ENCODE assay signal across 16 cellular contexts in genomic region chr19:37982655-37983054, GRCh38.
DNase-seq lines count a peak whose midpoint lies in the region; ATAC-seq and TF ChIP-seq lines count a peak whose summit lies in the region.
"Had no signal": no experiment of that assay in that cellular context is flagged by ENCODE, and none has a peak within 500 bp of the region (broad histone marks: within the 10 kb centered on the region; RNA-seq: fewer than 3 reads in every experiment).

No MANE protein-coding gene starts in this region.

- no peaks in the 10 kb centered on the region for H3K27me3 Mint-ChIP-seq in mesothelial cell of epicardium (ENCODE audit: low read depth)
- H3K27me3 Mint-ChIP-seq: CD8-positive, alpha-beta memory T cell had no signal

- TF ChIP-seq POLR2A in HCT116 (IDR thresholded peaks at IDR 0.05; ENCODE audit: borderline replicate concordance, extremely low read depth, insufficient read depth, insufficient read length) (no peak), suprapubic skin (IDR thresholded peaks at IDR 0.05) (no peak)

- peaks cover 37% of the 10 kb centered on the region for H3K4me1 Mint-ChIP-seq in mesothelial cell of epicardium

- H4K20me1 ChIP-seq in HCT116 (ENCODE audit: insufficient read depth) (no peaks in the 10 kb centered on the region), SU-DHL-6 (ENCODE audit: low read depth, low read length) (no peaks in the 10 kb centered on the region)

- POLR2A ChIA-PET in HCT116 (lab: Charles Lee): no interaction called here

- H3K9ac ChIP-seq in HCT116 (ENCODE audit: low read length): 0 out of 2 replicates have a peak overlapping the region, but pooled peaks have one; percentile 37
- H3K9ac ChIP-seq in SU-DHL-6 (ENCODE audit: low read length): no peak overlapping the region
- H3K9ac ChIP-seq: KMS-11 had no signal

- H3K36me3 Mint-ChIP-seq in mesothelial cell of epicardium: no peaks in the 10 kb centered on the region
- H3K36me3 Mint-ChIP-seq: CD8-positive, alpha-beta memory T cell had no signal

- ATAC-seq in HCT116: no peak
- ATAC-seq in GM18873 (IDR thresholded peaks at IDR 0.05; ENCODE audit: low FRiP score, unreplicated experiment): no peak
- ATAC-seq: PC-3 had no signal

- H3K9me3 Mint-ChIP-seq in mesothelial cell of epicardium: no peaks in the 10 kb centered on the region
- H3K9me3 Mint-ChIP-seq: CD8-positive, alpha-beta memory T cell had no signal

- peaks cover 48 to 82% of the 10 kb centered on the region in 2 experiments for H3K4me1 ChIP-seq in HCT116 (ENCODE audit: control insufficient read depth in 1 of 2, insufficient read depth in 2 of 2, low read length in 2 of 2)
- H3K4me1 ChIP-seq in suprapubic skin: peaks cover 54% of the 10 kb centered on the region

- no peak for TF ChIP-seq RAD21 in HCT116 (IDR thresholded peaks at IDR 0.05; ENCODE audit: low read depth)

- H3K9me2 ChIP-seq in HCT116 (ENCODE audit: insufficient read depth): no peaks in the 10 kb centered on the region
- H3K9me2 ChIP-seq in SU-DHL-6 (replicated peaks; ENCODE audit: insufficient read depth, low read length): no peaks in the 10 kb centered on the region

- H3K79me2 ChIP-seq in HCT116 (ENCODE audit: insufficient read depth, low read length): peaks cover 82% of the 10 kb centered on the region
- H3K79me2 ChIP-seq in SU-DHL-6 (ENCODE audit: insufficient read depth, low read length): peaks cover 85% of the 10 kb centered on the region

- H2AFZ ChIP-seq in HCT116 (ENCODE audit: low read depth, low read length, poor library complexity, severe bottlenecking) (no peak overlapping the region), SU-DHL-6 (ENCODE audit: low read depth, low read length, severe bottlenecking) (no peak overlapping the region)

- TF ChIP-seq CTCF in HCT116 (IDR thresholded peaks at IDR 0.05 in 2 of 3, conservative IDR thresholded peaks at IDR 0.05 in 1 of 3; ENCODE audit: borderline replicate concordance in 1 of 3, insufficient read depth in 1 of 3, low read depth in 2 of 3, low read length in 2 of 3) (no peak), SU-DHL-6 (IDR thresholded peaks at IDR 0.05; ENCODE audit: insufficient read depth, low read length, poor library complexity, severe bottlenecking) (no peak), mesothelial cell of epicardium (IDR thresholded peaks at IDR 0.05; ENCODE audit: unreplicated experiment) (no peak), suprapubic skin (IDR thresholded peaks at IDR 0.05) (no peak)

- H3K4me2 ChIP-seq in HCT116 (ENCODE audit: low read length) (peak overlapping the region; percentile 77), SU-DHL-6 (ENCODE audit: low read depth, low read length, poor library complexity, severe bottlenecking) (no peak overlapping the region)
- H3K4me2 ChIP-seq: KMS-11 had no signal

- BruUV-seq in HCT116 (replicated peaks; lab: Mats Ljungman, UMichigan): no TSS peak

- H3K36me3 ChIP-seq in HCT116 (ENCODE audit: control insufficient read depth in 1 of 2, insufficient read depth in 2 of 2, low read length in 2 of 2) (no peaks in the 10 kb centered on the region), SU-DHL-6 (ENCODE audit: low read length) (no peaks in the 10 kb centered on the region), suprapubic skin (no peaks in the 10 kb centered on the region)

- H3K27ac ChIP-seq in HCT116 (ENCODE audit: low read depth, low read length) (peak overlapping the region; percentile 65), SU-DHL-6 (ENCODE audit: low read depth, low read length) (peak overlapping the region; percentile 42), suprapubic skin (peak overlapping the region; percentile 57)
- H3K27ac ChIP-seq: KMS-11, SK-N-MC had no signal

- H3F3A ChIP-seq in SU-DHL-6 (ENCODE audit: insufficient read depth): peaks cover 63% of the 10 kb centered on the region

- H3K4me3 ChIP-seq in HCT116 (replicated peaks in 1 of 2; ENCODE audit: low read depth in 1 of 2, low read length in 2 of 2) (no peak overlapping the region), SU-DHL-6 (ENCODE audit: insufficient read depth, low read length, poor library complexity, severe bottlenecking) (no peak overlapping the region), suprapubic skin (no peak overlapping the region)
- H3K4me3 ChIP-seq: SK-N-MC had no signal

- H3K9me3 ChIP-seq in HCT116 (ENCODE audit: control insufficient read depth in 1 of 2, insufficient read depth in 1 of 2, low read depth in 1 of 2, low read length in 2 of 2) (no peaks in the 10 kb centered on the region), SU-DHL-6 (ENCODE audit: insufficient read depth, low read length) (no peaks in the 10 kb centered on the region), suprapubic skin (no peaks in the 10 kb centered on the region)

- H3K27me3 ChIP-seq in HCT116 (ENCODE audit: insufficient read depth, low read length) (no peaks in the 10 kb centered on the region), SU-DHL-6 (ENCODE audit: low read length) (no peaks in the 10 kb centered on the region), suprapubic skin (no peaks in the 10 kb centered on the region)

- peak overlapping the region; percentile 94 for H3K27ac Mint-ChIP-seq in mesothelial cell of epicardium

- 74% methylated on average over 5 of the region's 5 CpGs for WGBS in suprapubic skin

- CTCF ChIA-PET in HCT116 (lab: Charles Lee): no interaction called here

- DNase-seq in HCT116 (ENCODE audit: low read depth, low spot score) (no peak), mesothelial cell of epicardium (ENCODE audit: low spot score in 2 of 2, unreplicated experiment in 2 of 2) (no peak), suprapubic skin (ENCODE audit: low spot score in 2 of 2) (peak in 1 of 2 donors; percentile 32), GM19238 (ENCODE audit: insufficient read length, low spot score) (no peak)
- DNase-seq in activated CD4-positive, alpha-beta T cell treated with anti-CD3 and anti-CD28 coated beads for 1 hour: no peak
- DNase-seq: CD8-positive, alpha-beta memory T cell; DMS 273 treated with DMSO at 0.1 percent for 48 hours; MM.1S; NCI-H1105 treated with DMSO at 0.1 percent for 48 hours; NCI-H2029 treated with DMSO at 0.1 percent for 48 hours; NCI-H524 treated with DMSO at 0.1 percent for 48 hours; PC-3 had no signal

- H3K4me3 Mint-ChIP-seq in mesothelial cell of epicardium: no peak overlapping the region
- H3K4me3 Mint-ChIP-seq: CD8-positive, alpha-beta memory T cell had no signal

- RAD21 ChIA-PET in HCT116 (lab: Charles Lee; ENCODE audit: low non-redundant PET in 1 of 2, low total read pairs in 2 of 2, uncharacterized antibody in 2 of 2, unreplicated experiment in 2 of 2): no interaction called here

- no peak for TF ChIP-seq EP300 in suprapubic skin (IDR thresholded peaks at IDR 0.05)

- intact Hi-C loops in HCT116 (cut with micrococcal nuclease): loop anchor here (10.0 kb wide), 1 partner anchor 48 kb away; no protein-coding TSS in a partner anchor

TF ChIP-seq in HCT116, 20 proteins besides CTCF, POLR2A, EP300 and RAD21 (continues in another document):
- no peak for TF ChIP-seq FOSL1 (IDR thresholded peaks at IDR 0.05; ENCODE audit: low read depth)
- TF ChIP-seq ZNF274 (IDR thresholded peaks at IDR 0.05; ENCODE audit: low read depth, low read length): no peak
- no peak for TF ChIP-seq ELF1 (IDR thresholded peaks at IDR 0.05; ENCODE audit: borderline replicate concordance, low read depth)
- no peak for TF ChIP-seq CEBPB (IDR thresholded peaks at IDR 0.05; ENCODE audit: low read depth)
- no peak for TF ChIP-seq EZH2 (IDR thresholded peaks at IDR 0.05)
- TF ChIP-seq ZFX (IDR thresholded peaks at IDR 0.05): no peak
- no peak for TF ChIP-seq REST (IDR thresholded peaks at IDR 0.05; ENCODE audit: low read depth)
- TF ChIP-seq SRF (IDR thresholded peaks at IDR 0.05; ENCODE audit: low read depth): no peak
- no peak for TF ChIP-seq SP1 (IDR thresholded peaks at IDR 0.05; ENCODE audit: low read depth)
- TF ChIP-seq TCF7L2 (IDR thresholded peaks at IDR 0.05; ENCODE audit: borderline replicate concordance, extremely low read depth, insufficient read depth, insufficient read length): no peak
- no peak for TF ChIP-seq POLR2AphosphoS5 (IDR thresholded peaks at IDR 0.05; ENCODE audit: low read depth, low read length)
- TF ChIP-seq JUND (IDR thresholded peaks at IDR 0.05): no peak
- no peak for TF ChIP-seq SIN3A (IDR thresholded peaks at IDR 0.05; ENCODE audit: low read depth)
- no peak for TF ChIP-seq YY1 (IDR thresholded peaks at IDR 0.05; ENCODE audit: extremely low read depth, insufficient replicate concordance, low read depth, low read length)
- no peak for TF ChIP-seq MAX (IDR thresholded peaks at IDR 0.05)
